8 cellular contexts compared by ENCODE assay signal in the genomic region with DNA sequence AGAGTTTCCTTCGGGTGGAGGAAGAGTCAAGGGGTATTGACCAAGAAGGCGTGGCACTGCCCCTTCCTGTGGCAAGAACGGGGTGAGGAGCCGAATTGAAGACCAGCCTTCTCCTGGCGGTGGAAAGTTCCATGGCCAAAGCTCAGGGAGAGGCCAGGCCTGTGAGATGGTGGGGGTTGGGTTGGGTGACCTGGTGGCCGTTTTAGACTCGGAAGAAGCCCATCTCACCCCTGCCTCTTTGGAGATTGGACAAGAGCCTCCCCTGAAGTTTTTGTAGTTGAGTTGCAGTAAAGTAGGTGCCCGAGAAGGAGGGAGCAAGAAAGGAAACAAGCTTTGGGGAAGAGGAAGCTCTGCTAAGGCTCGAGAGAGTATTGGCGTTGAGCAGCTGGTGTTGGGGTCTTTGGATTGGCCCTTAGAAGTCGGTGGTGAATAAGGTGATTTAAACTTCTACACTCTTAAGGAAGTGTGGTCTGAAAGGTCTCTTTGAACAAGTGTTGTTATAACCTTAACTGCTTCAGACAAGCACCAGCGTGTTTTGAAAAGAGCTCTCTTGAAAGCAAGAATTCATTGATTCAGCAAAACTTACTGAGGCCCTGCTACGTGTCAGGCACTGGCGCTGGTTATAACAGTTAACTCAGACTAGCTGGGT. TPM values are rescaled to one million over a fixed set of nuclear protein-coding genes. Genes with fewer than 3 reads are reported as not detected.
DNase-seq lines count a peak whose midpoint lies in the region; TF ChIP-seq lines count a peak whose summit lies in the region.

No MANE protein-coding gene starts in this region.

- peak overlapping the region; percentile 64 to 82 (median 71) for H3K4me3 ChIP-seq in BLaER1 treated with 17β-estradiol and CSF1 and Interleukin-3, amounts not matched to agents 10 nM and 100 nM
- peak overlapping the region; percentile 88 for H3K4me3 ChIP-seq in Loucy (ENCODE audit: low read length, poor library complexity, severe bottlenecking)
- H3K4me3 ChIP-seq in lower leg skin (ENCODE audit: low read depth, poor library complexity, severe bottlenecking), result peak overlapping the region; percentile 49
- H3K4me3 ChIP-seq in transverse colon, result peak overlapping the region; percentile 4 to 81 (median 66)

- H3F3A ChIP-seq in Loucy (ENCODE audit: low read depth), result peaks cover 11% of the 10 kb centered on the region

- in situ Hi-C loops in T47D (cut with HindIII; ENCODE audit: low pct_unique_long_range_greater_than_20kb, low sequenced_read_pairs) (no loop called here), transverse colon (cut with MboI; ENCODE audit: low pct_ligation_motif_present in 1 of 4, low pct_unique_long_range_greater_than_20kb in 1 of 4, low sequenced_read_pairs in 3 of 4) (no loop called here)

- peak overlapping the region; percentile 97 for H2AFZ ChIP-seq in Loucy (ENCODE audit: low read length)

- TF ChIP-seq POLR2A in lower leg skin (IDR thresholded peaks at IDR 0.05), result no peak
- no peak for TF ChIP-seq POLR2A in transverse colon (IDR thresholded peaks at IDR 0.05)

- peak overlapping the region; percentile 66 to 91 (median 80) for H3K9ac ChIP-seq in BLaER1 treated with 17β-estradiol and CSF1 and Interleukin-3, amounts not matched to agents 10 nM and 100 nM
- H3K9ac ChIP-seq in Loucy (ENCODE audit: low read depth, low read length, poor library complexity, severe bottlenecking), result peak overlapping the region; percentile 98

- H3K4me1 ChIP-seq in BLaER1 treated with 17β-estradiol and CSF1 and Interleukin-3, amounts not matched to agents 10 nM and 100 nM, result peaks cover 43 to 78% (median 66%) of the 10 kb centered on the region in 10 experiments
- H3K4me1 ChIP-seq in Loucy (ENCODE audit: insufficient read depth, low read length, poor library complexity, severe bottlenecking), result peaks cover 52% of the 10 kb centered on the region
- H3K4me1 ChIP-seq in transverse colon, result peaks cover 5 to 63% (median 40%) of the 10 kb centered on the region in 4 donors

- peak overlapping the region; percentile 73 to 93 (median 80) for H3K27ac ChIP-seq in BLaER1 treated with 17β-estradiol and CSF1 and Interleukin-3, amounts not matched to agents 10 nM and 100 nM
- peak overlapping the region; percentile 92 to 98 (median 94) for H3K27ac ChIP-seq in transverse colon

- intact Hi-C loops in lower leg skin (cut with DNase I; ENCODE audit: low total_unique reads), result no loop called here
- intact Hi-C loops in transverse colon (cut with DNase I; ENCODE audit: low total_unique reads), result no loop called here
- intact Hi-C loops in posterior cingulate gyrus (cut with DNase I), result no loop called here

- peak overlapping the region; percentile 88 to 99 (median 96) for H3K4me2 ChIP-seq in BLaER1 treated with 17β-estradiol and CSF1 and Interleukin-3, amounts not matched to agents 10 nM and 100 nM
- peak overlapping the region; percentile 99 for H3K4me2 ChIP-seq in Loucy (ENCODE audit: low read depth, low read length, poor library complexity, severe bottlenecking)

- TF ChIP-seq CTCF in Loucy (conservative IDR thresholded peaks at IDR 0.05; ENCODE audit: low read length) (no peak), lower leg skin (IDR thresholded peaks at IDR 0.05) (no peak), transverse colon (IDR thresholded peaks at IDR 0.05) (peak in 2 of 5 experiments; percentile 12 to 25)

- H3K27me3 ChIP-seq in BLaER1 treated with 17β-estradiol and CSF1 and Interleukin-3, amounts not matched to agents 10 nM and 100 nM, result no peaks in the 10 kb centered on the region
- H3K27me3 ChIP-seq in Loucy (ENCODE audit: insufficient read depth, low read length, poor library complexity, severe bottlenecking) (no peaks in the 10 kb centered on the region), transverse colon (no peaks in the 10 kb centered on the region)

- WGBS in lower leg skin, 2 donors, result 34 to 38% methylated on average over 14 of the region's 14 CpGs
- WGBS in transverse colon (ENCODE audit: low coverage in 1 of 2), 2 donors, result 31 to 41% methylated on average over 10 to 14 of the region's 14 CpGs

- no peaks in the 10 kb centered on the region for H3K9me2 ChIP-seq in Loucy (replicated peaks; ENCODE audit: low read depth, low read length)

- H3K36me3 ChIP-seq in BLaER1 treated with 17β-estradiol and CSF1 and Interleukin-3, amounts not matched to agents 10 nM and 100 nM, result peaks cover 0 to 6% (median 0%) of the 10 kb centered on the region in 11 experiments; a peak in 3 of 22 replicates
- no peaks in the 10 kb centered on the region for H3K36me3 ChIP-seq in Loucy (ENCODE audit: insufficient read depth, low read length)
- no peaks in the 10 kb centered on the region for H3K36me3 ChIP-seq in transverse colon

- no peaks in the 10 kb centered on the region for H3K9me3 ChIP-seq in BLaER1 treated with 17β-estradiol and CSF1 and Interleukin-3, amounts not matched to agents 10 nM and 100 nM (replicated peaks in 1 of 11)
- H3K9me3 ChIP-seq in Loucy (ENCODE audit: insufficient read depth, low read depth, low read length), result no peaks in the 10 kb centered on the region
- H3K9me3 ChIP-seq in transverse colon, result no peaks in the 10 kb centered on the region

- TF ChIP-seq EP300 in transverse colon (IDR thresholded peaks at IDR 0.05; ENCODE audit: low read depth), result no peak

- DNase-seq in T47D (ENCODE audit: low read depth in 1 of 2, low spot score in 1 of 2), result peak; percentile 30 to 76
- no peak for DNase-seq in lower leg skin (ENCODE audit: low spot score in 2 of 2)
- peak; percentile 63 for DNase-seq in transverse colon
- no peak for DNase-seq in amniotic stem cell (lab: John Stamatoyannopoulos, UW)
- DNase-seq in posterior cingulate gyrus, result no peak
- no peak for DNase-seq in NCI-H2196 (lab: John Stamatoyannopoulos, UW; ENCODE audit: unreplicated experiment)

- peaks cover 0 to 38% (median 2%) of the 10 kb centered on the region in 11 experiments; a peak in 9 of 22 replicates for H4K20me1 ChIP-seq in BLaER1 treated with 17β-estradiol and CSF1 and Interleukin-3, amounts not matched to agents 10 nM and 100 nM
- peaks cover 32% of the 10 kb centered on the region for H4K20me1 ChIP-seq in Loucy (ENCODE audit: insufficient read depth, low read length, poor library complexity, severe bottlenecking)

- H3K79me2 ChIP-seq in Loucy (ENCODE audit: insufficient read depth, low read length), result peaks cover 54% of the 10 kb centered on the region

RNA-seq across cellular contexts. Expression of gene SPINT2, which starts 1.0 kb away (rescaled TPM):
- total RNA-seq in lower leg skin (100 to 1,000 TPM; 401 to 505 (median 497) TPM), transverse colon (1,000 to 10,000 TPM in 2 of 4 donors, 100 to 1,000 TPM in 2; 396 to 1,376 (median 946) TPM)

RNA-seq across cellular contexts. Expression of gene PPP1R14A, which starts 9.2 kb away (rescaled TPM):
- total RNA-seq in lower leg skin (10 to 100 TPM in 1 of 4 donors, 1 to 10 TPM in 3; 3.8 to 19.6 (median 7.1) TPM), transverse colon (100 to 1,000 TPM in 2 of 4 donors, 10 to 100 TPM in 2; 41.5 to 116 (median 80.0) TPM)

RNA-seq across cellular contexts. Expression of gene C19orf33, which starts 38.7 kb away (rescaled TPM):
- total RNA-seq in lower leg skin (100 to 1,000 TPM; 373 to 601 (median 426) TPM), transverse colon (1,000 to 10,000 TPM in 1 of 4 donors, 100 to 1,000 TPM in 2, 10 to 100 TPM in 1; 76.0 to 1,160 (median 338) TPM)

RNA-seq across cellular contexts. Expression of gene DPF1, which starts 41.3 kb away (rescaled TPM):
- total RNA-seq in lower leg skin (not detected), transverse colon (not detected)

RNA-seq across cellular contexts. Expression of gene YIF1B, which starts 50.4 kb away (rescaled TPM):
- total RNA-seq in lower leg skin (10 to 100 TPM; 14.1 to 38.5 (median 25.5) TPM), transverse colon (10 to 100 TPM; 15.0 to 24.5 (median 18.4) TPM)

Comparison
In these comparisons a context has a peak if more than half of its experiments do, and no peak if none do; other contexts are left out.
1. DNase-seq: peak in T47D (2 of 2) and transverse colon (single experiment); none in lower leg skin (0 of 2), amniotic stem cell (single experiment), posterior cingulate gyrus (0 of 10) and NCI-H2196 (single experiment).
2. Peak in every context shown above with its lines, with median percentiles within 50 percentile points of each other: H3K4me3 ChIP-seq.